In the genomic region with DNA sequence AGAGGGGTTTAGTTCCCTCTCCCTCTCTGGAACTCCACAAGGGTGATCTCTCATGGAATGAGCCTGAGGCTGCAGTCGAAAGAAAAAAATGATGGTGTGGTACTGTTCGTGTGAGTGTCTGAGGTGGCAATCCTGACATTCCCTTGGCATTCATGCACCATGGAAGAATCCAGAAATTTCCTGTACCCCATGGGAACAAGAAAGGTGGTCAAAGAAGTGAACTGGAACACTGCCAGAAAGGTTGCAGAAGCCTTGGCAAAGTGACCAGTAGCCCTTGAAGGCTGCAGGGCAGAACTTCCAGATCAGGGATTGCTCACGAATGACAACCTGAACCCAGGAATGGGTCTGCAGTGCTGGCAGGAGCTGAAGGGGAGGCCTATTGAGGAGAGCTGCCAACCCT, we compare ENCODE assay signal across 23 cellular contexts.
"Had no signal": no experiment of that assay in that cellular context is flagged by ENCODE, and none has a peak within 500 bp of the region (broad histone marks: within the 10 kb centered on the region; RNA-seq: fewer than 3 reads in every experiment).

No MANE protein-coding gene starts in this region.

- DNase-seq: IMR-90, MG63, NCI-H1092, NCI-H1105 treated with DMSO at 0.1 percent for 48 hours, NCI-H1417 treated with DMSO at 0.1 percent for 48 hours, NCI-H146, NCI-H1694 treated with DMSO at 0.1 percent for 48 hours, NCI-H2029, NCI-H2171 treated with DMSO at 0.1 percent for 48 hours, NCI-H345, NCI-H446 treated with DMSO at 0.1 percent for 48 hours, NCI-H510A treated with DMSO at 0.1 percent for 48 hours, NCI-H526, NCI-H82, PC-3, SHP77, SK-N-SH, SW 1271, T-cell had no signal

- FAIRE-seq: HepG2 had no signal

- ATAC-seq: HepG2, Panc1, PC-3, T-cell had no signal

- H3K36me3 ChIP-seq: MG63 had no signal

- H3K27ac ChIP-seq: KMS-11, RWPE1 had no signal

- H3K4me3 ChIP-seq: MG63 had no signal

- H3K4me2 ChIP-seq: KMS-11, SK-N-SH had no signal

- H3K27me3 ChIP-seq: MG63 had no signal

- H3K9me3 ChIP-seq: MG63, SK-N-SH had no signal

- H3K9ac ChIP-seq: KMS-11, SK-N-SH had no signal
